17 cellular contexts compared by ENCODE assay signal in genomic region chr5:58240286-58240685, GRCh38.
A peak's percentile ranks its signal among the peaks of the same experiment; 100 is the strongest.
DNase-seq lines count a peak whose midpoint lies in the region; ATAC-seq, FAIRE-seq and TF ChIP-seq lines count a peak whose summit lies in the region.
"Had no signal": no experiment of that assay in that cellular context is flagged by ENCODE, and none has a peak within 500 bp of the region (broad histone marks: within the 10 kb centered on the region; RNA-seq: fewer than 3 reads in every experiment).

No MANE protein-coding gene starts in this region.

- TF ChIP-seq POLR2A in A549 (IDR thresholded peaks at IDR 0.05; ENCODE audit: low read length) = no peak

- peak overlapping the region; percentile 40 to 69 for H3K27ac ChIP-seq in A549
- H3K27ac ChIP-seq: lower lobe of right lung had no signal

- ATAC-seq in A549 = 0 out of 6 replicates have a peak, but pooled peaks of 1 of the 2 experiments have one; percentile 28
- ATAC-seq: lower lobe of right lung had no signal

- no peak for TF ChIP-seq CTCF in A549 (IDR thresholded peaks at IDR 0.05)

- POLR2A ChIA-PET in A549 (lab: Yijun Ruan, JAX) = no interaction called here

- H3K4me1 ChIP-seq in A549 = peaks cover 43% of the 10 kb centered on the region

- CTCF ChIA-PET in A549 (lab: Yijun Ruan, JAX) = interaction anchor here (1.3 kb wide), 1 partner anchor 221 kb away, joined by 4 read pairs; no protein-coding TSS in a partner anchor

- peak overlapping the region; percentile 39 for H3K4me2 ChIP-seq in A549

- DNase-seq in A549 (ENCODE audit: low read depth in 1 of 2, low spot score in 1 of 2) = peak; percentile 11 to 53
- peak; percentile 51 for DNase-seq in HS-27A (ENCODE audit: low read depth)
- DNase-seq in amniotic stem cell (lab: John Stamatoyannopoulos, UW) = peak; percentile 39
- peak; percentile 35 for DNase-seq in glomerular visceral epithelial cell (ENCODE audit: extremely low spot score)
- no peak for DNase-seq in DMS 273 (lab: John Stamatoyannopoulos, UW; ENCODE audit: unreplicated experiment)
- no peak for DNase-seq in ureter (ENCODE audit: low spot score)
- DNase-seq in NCI-H1048 (lab: John Stamatoyannopoulos, UW) = no peak
- no peak for DNase-seq in GM19238 (ENCODE audit: insufficient read length, low spot score)
- DNase-seq: H7; lower lobe of right lung; NCI-H1436 treated with DMSO at 0.1 percent for 48 hours; NCI-H526 treated with DMSO at 0.1 percent for 48 hours; SHP77; stimulated activated CD8-positive, alpha-beta memory T cell treated with anti-CD3 and anti-CD28 coated beads, Interleukin-4, amount 100 ng/mL, for 48 hours had no signal

- WGBS in A549 (ENCODE audit: missing lambda C conversion rate) = 33% methylated on average over 3 of the region's 3 CpGs

- no peak overlapping the region for H3K4me3 ChIP-seq in A549
- H3K4me3 ChIP-seq: lower lobe of right lung had no signal

- no peaks in the 10 kb centered on the region for H3K9me3 ChIP-seq in A549
- H3K9me3 ChIP-seq: lower lobe of right lung had no signal

- TF ChIP-seq RAD21 in A549 (conservative IDR thresholded peaks at IDR 0.05 in 1 of 2, IDR thresholded peaks at IDR 0.05 in 1 of 2) = no peak

- peak; percentile 89 for FAIRE-seq in A549 (lab: Jason Lieb, UNC)
- FAIRE-seq: GM12891, GM19239, TTC549 had no signal

- no peak for TF ChIP-seq EP300 in A549 (IDR thresholded peaks at IDR 0.05)

TF ChIP-seq in A549, 52 proteins besides CTCF, POLR2A, EP300 and RAD21:
- TF ChIP-seq CBX8 (IDR thresholded peaks at IDR 0.05) = no peak
- no peak for TF ChIP-seq ZSCAN20 (CRISPR knock-in tag; IDR thresholded peaks at IDR 0.05)
- no peak for TF ChIP-seq RFX5 (IDR thresholded peaks at IDR 0.05)
- peak; percentile 45 for TF ChIP-seq JUNB (IDR thresholded peaks at IDR 0.05)
- TF ChIP-seq CBX2 (IDR thresholded peaks at IDR 0.05; ENCODE audit: borderline replicate concordance, low read depth) = no peak
- no peak for TF ChIP-seq HOXB13 (CRISPR knock-in tag; IDR thresholded peaks at IDR 0.05; ENCODE audit: low read depth)
- TF ChIP-seq PBX3 (IDR thresholded peaks at IDR 0.05) = no peak
- TF ChIP-seq FOSL2 (IDR thresholded peaks at IDR 0.05) = 0 out of 2 replicates have a peak, but pooled peaks have one; percentile 21
- TF ChIP-seq FOSL2 (CRISPR knock-in tag; IDR thresholded peaks at IDR 0.05) = peak; percentile 71
- no peak for TF ChIP-seq HDAC2 (IDR thresholded peaks at IDR 0.05)

Comparison
In these comparisons a context has a peak if more than half of its experiments do, and no peak if none do; other contexts are left out.
1. DNase-seq: peak in A549 (2 of 2), HS-27A (single experiment), amniotic stem cell (single experiment) and glomerular visceral epithelial cell (single experiment); none in DMS 273 (single experiment), ureter (single experiment), NCI-H1048 (single experiment) and GM19238 (single experiment).